8 cellular contexts compared by ENCODE assay signal in genomic region chr18:45324489-45325111, GRCh38.
DNase-seq lines count a peak whose midpoint lies in the region; ATAC-seq and TF ChIP-seq lines count a peak whose summit lies in the region.
"Had no signal": no experiment of that assay in that cellular context is flagged by ENCODE, and none has a peak within 500 bp of the region (broad histone marks: within the 10 kb centered on the region; RNA-seq: fewer than 3 reads in every experiment).

No MANE protein-coding gene starts in this region.

- in situ Hi-C loops in transverse colon (cut with MboI; ENCODE audit: low pct_ligation_motif_present in 1 of 4, low pct_unique_long_range_greater_than_20kb in 1 of 4, low sequenced_read_pairs in 3 of 4), result loop anchor here in 1 of 4 donors (25.0 kb wide), 1 partner anchor 88 kb away; no protein-coding TSS in a partner anchor

- peaks cover 60% of the 10 kb centered on the region for H3K4me1 Mint-ChIP-seq in chondrocyte (ENCODE audit: low read depth)

- no peak for TF ChIP-seq EP300 in transverse colon (IDR thresholded peaks at IDR 0.05; ENCODE audit: low read depth)

- H3K27me3 Mint-ChIP-seq in chondrocyte (ENCODE audit: low read depth), result no peaks in the 10 kb centered on the region

- H3K27ac Mint-ChIP-seq in chondrocyte (ENCODE audit: unreplicated experiment), result peak overlapping the region; percentile 85
- H3K27ac Mint-ChIP-seq: activated CD8-positive, alpha-beta T cell treated with anti-CD3 and anti-CD28 coated beads, Interleukin-2, amount 10 ng/mL, durations not matched to agents 7 days and 5 days had no signal

- 74 to 75% methylated on average over 2 to 10 of the region's 10 CpGs for WGBS in transverse colon (ENCODE audit: low coverage in 1 of 2), 2 donors

- peak; percentile 66 for ATAC-seq in left lung
- no peak for ATAC-seq in HG03025 (IDR thresholded peaks at IDR 0.05; ENCODE audit: low FRiP score, unreplicated experiment)
- ATAC-seq: activated CD8-positive, alpha-beta T cell treated with anti-CD3 and anti-CD28 coated beads, Interleukin-2, amount 10 ng/mL, durations not matched to agents 7 days and 5 days had no signal

- no peak for TF ChIP-seq POLR2A in transverse colon (IDR thresholded peaks at IDR 0.05)

- H3K9me3 ChIP-seq in left lung, result no peaks in the 10 kb centered on the region
- no peaks in the 10 kb centered on the region for H3K9me3 ChIP-seq in transverse colon

- peaks cover 0 to 6% of the 10 kb centered on the region in 2 donors for H3K27me3 ChIP-seq in left lung
- no peaks in the 10 kb centered on the region for H3K27me3 ChIP-seq in transverse colon

- DNase-seq in NCI-H2081 treated with DMSO at 0.1 percent for 48 hours (lab: John Stamatoyannopoulos, UW), result peak; percentile 16
- DNase-seq in chondrocyte (ENCODE audit: low spot score), result no peak
- peak in 1 of 2 donors; percentile 40 for DNase-seq in left lung
- peak; percentile 20 for DNase-seq in transverse colon
- no peak for DNase-seq in mesenteric fat pad (ENCODE audit: low spot score)
- no peak for DNase-seq in activated T-cell treated with anti-CD3 and anti-CD28 coated beads, Interleukin-2, amount 50 U/mL, for 48 hours
- DNase-seq: activated CD8-positive, alpha-beta T cell treated with anti-CD3 and anti-CD28 coated beads, Interleukin-2, amount 10 ng/mL, durations not matched to agents 7 days and 5 days had no signal

- TF ChIP-seq CTCF in chondrocyte (IDR thresholded peaks at IDR 0.05) (no peak), left lung (IDR thresholded peaks at IDR 0.05) (no peak), transverse colon (IDR thresholded peaks at IDR 0.05) (no peak)

- H3K36me3 ChIP-seq in left lung (no peaks in the 10 kb centered on the region), transverse colon (no peaks in the 10 kb centered on the region)

- H3K4me3 ChIP-seq in left lung (no peak overlapping the region), transverse colon (no peak overlapping the region)

- no peaks in the 10 kb centered on the region for H3K9me3 Mint-ChIP-seq in chondrocyte (ENCODE audit: low read depth)

- H3K4me3 Mint-ChIP-seq in chondrocyte (ENCODE audit: unreplicated experiment), result no peak overlapping the region
- H3K4me3 Mint-ChIP-seq: activated CD8-positive, alpha-beta T cell treated with anti-CD3 and anti-CD28 coated beads, Interleukin-2, amount 10 ng/mL, durations not matched to agents 7 days and 5 days had no signal

- intact Hi-C loops in left lung (cut with DNase I) (no loop called here), transverse colon (cut with DNase I; ENCODE audit: low total_unique reads) (no loop called here)

- no peaks in the 10 kb centered on the region for H3K36me3 Mint-ChIP-seq in chondrocyte (ENCODE audit: low read depth)

- H3K27ac ChIP-seq in left lung, result peak overlapping the region in 1 of 2 donors; percentile 30
- no peak overlapping the region for H3K27ac ChIP-seq in transverse colon

- H3K4me1 ChIP-seq in left lung (peaks cover 0 to 9% of the 10 kb centered on the region in 2 donors), transverse colon (no peaks in the 10 kb centered on the region)

Comparison
In these comparisons a context has a peak if more than half of its experiments do, and no peak if none do; other contexts are left out.
1. DNase-seq: peak in NCI-H2081 treated with DMSO at 0.1 percent for 48 hours (single experiment) and transverse colon (single experiment); none in chondrocyte (single experiment), mesenteric fat pad (single experiment) and activated T-cell treated with anti-CD3 and anti-CD28 coated beads, Interleukin-2, amount 50 U/mL, for 48 hours (0 of 2).